ENCODE assay signal across 9 cellular contexts in the genomic region with DNA sequence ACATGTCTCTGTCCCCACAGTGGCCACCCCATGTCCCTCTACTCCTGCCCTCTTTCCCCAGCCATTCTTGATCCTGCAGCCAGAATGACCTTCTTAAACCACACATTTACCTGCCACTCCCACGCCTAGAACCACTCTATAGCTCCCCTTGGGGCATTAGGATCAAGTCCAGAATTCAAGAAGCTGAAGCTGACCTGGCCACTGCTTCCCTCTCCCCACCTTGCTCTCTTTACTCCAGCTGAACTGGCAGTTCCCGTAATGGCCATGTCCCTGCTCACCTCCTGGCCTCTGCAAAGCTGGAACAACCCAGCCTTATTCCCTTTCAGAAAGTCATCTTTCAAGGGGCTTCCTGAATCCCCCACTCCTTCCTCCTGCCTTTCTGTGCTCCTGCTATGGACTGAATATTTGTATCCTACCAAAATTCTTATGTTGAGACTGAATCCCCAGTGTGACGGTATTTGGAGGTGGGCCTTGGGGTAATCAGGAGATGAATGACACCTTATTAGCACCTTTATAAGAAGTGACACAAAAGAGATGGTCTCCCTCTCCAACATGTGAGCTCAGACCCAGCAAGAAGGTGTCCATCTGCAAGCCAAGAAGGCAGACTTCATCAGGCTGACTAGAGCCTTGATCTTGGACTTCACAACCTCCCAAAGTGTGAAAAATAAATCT. TPM values are rescaled to one million over a fixed set of nuclear protein-coding genes. Genes with fewer than 3 reads are reported as not detected.
DNase-seq lines count a peak whose midpoint lies in the region; ATAC-seq, FAIRE-seq and TF ChIP-seq lines count a peak whose summit lies in the region.
"Had no signal": no experiment of that assay in that cellular context is flagged by ENCODE, and none has a peak within 500 bp of the region (broad histone marks: within the 10 kb centered on the region; RNA-seq: fewer than 3 reads in every experiment).

No MANE protein-coding gene starts in this region.

- peak overlapping the region; percentile 97 for H3K4me3 Mint-ChIP-seq in MCF 10A (ENCODE audit: unreplicated experiment)
- H3K4me3 Mint-ChIP-seq in naive thymus-derived CD8-positive, alpha-beta T cell: peak overlapping the region in 9 of 10 donors; percentile 88 to 99 (median 97)

- BruUV-seq in MCF 10A (replicated peaks; lab: Mats Ljungman, UMichigan): no TSS peak

- H3K4me1 ChIP-seq in A549: peaks cover 62% of the 10 kb centered on the region

- no peak for TF ChIP-seq POLR2A in A549 (IDR thresholded peaks at IDR 0.05; ENCODE audit: low read length)

- H3K27ac Mint-ChIP-seq in MCF 10A (ENCODE audit: low read depth, unreplicated experiment): peak overlapping the region; percentile 97
- peak overlapping the region; percentile 95 to 100 (median 99) for H3K27ac Mint-ChIP-seq in naive thymus-derived CD8-positive, alpha-beta T cell

- ATAC-seq in A549 (no peak), HG02973 (IDR thresholded peaks at IDR 0.05; ENCODE audit: unreplicated experiment) (no peak), GM21737 (IDR thresholded peaks at IDR 0.05; ENCODE audit: unreplicated experiment) (no peak), HG03571 (IDR thresholded peaks at IDR 0.05; ENCODE audit: unreplicated experiment) (no peak)
- ATAC-seq in naive thymus-derived CD8-positive, alpha-beta T cell: no peak

- DNase-seq in A549 (ENCODE audit: low read depth in 1 of 2, low spot score in 1 of 2) (no peak), HL-60 (ENCODE audit: low read depth in 1 of 2, low spot score in 1 of 2) (no peak), MCF 10A (ENCODE audit: unreplicated experiment) (no peak), H7 (no peak)
- DNase-seq in naive thymus-derived CD8-positive, alpha-beta T cell: no peak
- DNase-seq: effector CD4-positive, alpha-beta T cell had no signal

- H3K9me3 ChIP-seq in A549: no peaks in the 10 kb centered on the region

- no peaks in the 10 kb centered on the region for H3K9me3 Mint-ChIP-seq in MCF 10A (ENCODE audit: unreplicated experiment)
- no peaks in the 10 kb centered on the region for H3K9me3 Mint-ChIP-seq in naive thymus-derived CD8-positive, alpha-beta T cell

- peak overlapping the region; percentile 99 for H3K4me2 ChIP-seq in A549

- H3K27me3 ChIP-seq in HL-60 (ENCODE audit: insufficient read depth, poor library complexity, severe bottlenecking): no peaks in the 10 kb centered on the region
- H3K27me3 ChIP-seq in H7 (ENCODE audit: control insufficient read depth, insufficient read depth, low read length): peaks cover 2% of the 10 kb centered on the region; the same call in 1 of the 2 replicates

- TF ChIP-seq CTCF in A549 (IDR thresholded peaks at IDR 0.05) (no peak), HL-60 (IDR thresholded peaks at IDR 0.05; ENCODE audit: insufficient read depth, low read length) (no peak), MCF 10A (IDR thresholded peaks at IDR 0.05; ENCODE audit: unreplicated experiment) (no peak)

- H3K27me3 Mint-ChIP-seq in MCF 10A (ENCODE audit: insufficient read depth, unreplicated experiment): no peaks in the 10 kb centered on the region
- H3K27me3 Mint-ChIP-seq in naive thymus-derived CD8-positive, alpha-beta T cell: no peaks in the 10 kb centered on the region

- peaks cover 73% of the 10 kb centered on the region for H3K4me1 Mint-ChIP-seq in MCF 10A (ENCODE audit: insufficient read depth, unreplicated experiment)
- H3K4me1 Mint-ChIP-seq in naive thymus-derived CD8-positive, alpha-beta T cell: peaks cover 59 to 80% (median 78%) of the 10 kb centered on the region in 4 donors

- no peak for TF ChIP-seq EP300 in A549 (IDR thresholded peaks at IDR 0.05)

- H3K36me3 Mint-ChIP-seq in MCF 10A (ENCODE audit: insufficient read depth, unreplicated experiment): peaks cover 24% of the 10 kb centered on the region
- peaks cover 0 to 26% (median under 1%) of the 10 kb centered on the region in 3 donors for H3K36me3 Mint-ChIP-seq in naive thymus-derived CD8-positive, alpha-beta T cell

- FAIRE-seq in A549 (lab: Jason Lieb, UNC): no peak

- H3K27ac ChIP-seq in A549 (peak overlapping the region; percentile 94 to 96), HL-60 (replicated peaks) (peak overlapping the region; percentile 88)

- 55% methylated on average over 3 of the region's 3 CpGs for WGBS in A549 (ENCODE audit: missing lambda C conversion rate)

- CTCF ChIA-PET in A549 (lab: Yijun Ruan, JAX) (interaction anchor here (1.2 to 2.4 kb wide), 2 partner anchors 13 to 34 kb away, joined by 3 to 7 read pairs; no protein-coding TSS in a partner anchor), MCF 10A (lab: Yijun Ruan, JAX) (interaction anchor here (0.6 to 3.3 kb wide), 13 partner anchors 18 to 722 kb away, joined by 3 to 12 read pairs (median 4); no protein-coding TSS in a partner anchor)

- peaks cover 8% of the 10 kb centered on the region; the same call in 1 of the 2 replicates for H3K36me3 ChIP-seq in H7 (replicated peaks; ENCODE audit: control insufficient read depth, insufficient read depth, low read length)

- no peak for TF ChIP-seq RAD21 in A549 (conservative IDR thresholded peaks at IDR 0.05 in 1 of 2, IDR thresholded peaks at IDR 0.05 in 1 of 2)

- POLR2A ChIA-PET in A549 (lab: Yijun Ruan, JAX) (interaction anchor here (1.6 to 2.0 kb wide), 2 partner anchors 17 to 28 kb away, joined by 9 read pairs; no protein-coding TSS in a partner anchor), MCF 10A (lab: Yijun Ruan, JAX) (interaction anchor here (0.6 to 1.4 kb wide), 3 partner anchors 16 to 52 kb away, joined by 3 to 5 read pairs (median 3); no protein-coding TSS in a partner anchor)
- POLR2A ChIA-PET in naive thymus-derived CD8-positive, alpha-beta T cell (lab: Charles Lee): interaction anchor here (0.5 to 1.8 kb wide), 5 partner anchors 22 to 169 kb away, joined by 3 to 5 read pairs (median 4); no protein-coding TSS in a partner anchor

- intact Hi-C loops in MCF 10A (cut with micrococcal nuclease): no loop called here

- H3K4me3 ChIP-seq in A549: peak overlapping the region; percentile 95; the same call in 2 of the 3 replicates
- H3K4me3 ChIP-seq in HL-60 (replicated peaks; ENCODE audit: insufficient read depth, low read length): no peak overlapping the region
- H3K4me3 ChIP-seq in H7 (ENCODE audit: insufficient read depth, low read depth, low read length): no peak overlapping the region

TF ChIP-seq in A549, 52 proteins besides CTCF, POLR2A, EP300 and RAD21:
- no peak for TF ChIP-seq CBX2 (IDR thresholded peaks at IDR 0.05; ENCODE audit: borderline replicate concordance, low read depth)
- no peak for TF ChIP-seq CHD2 (IDR thresholded peaks at IDR 0.05; ENCODE audit: low read length, partially characterized antibody)
- TF ChIP-seq ZFP36 (IDR thresholded peaks at IDR 0.05; ENCODE audit: borderline replicate concordance, partially characterized antibody): no peak
- no peak for TF ChIP-seq BHLHE40 (IDR thresholded peaks at IDR 0.05; ENCODE audit: low read depth, low read length)
- TF ChIP-seq MAFK (IDR thresholded peaks at IDR 0.05; ENCODE audit: partially characterized antibody): no peak

RNA-seq across cellular contexts. Expression of gene CSRNP1, which starts 3.8 kb away (rescaled TPM):
- polyA plus RNA-seq in A549 (2011; rRNA removed) (15.5 and 15.6 TPM in 2 replicates), A549 (2017; fragmentation: RNase III; extraction: RNeasy Plus Mini Kit Qiagen cat#74134 plus additional on column Dnase treatment) (10.7 to 12.9 TPM (median 12.0 TPM) in 3 replicates)
- polyA plus RNA-seq in A549 (2012; cell fraction: cytosol; rRNA removed): 15.8 and 22.0 TPM in 2 replicates
- polyA plus RNA-seq in A549 (2012; cell fraction: nucleus; rRNA removed): 40.2 and 41.8 TPM in 2 replicates
- polyA minus RNA-seq in A549 (2011; rRNA and poly(A)+ RNA removed): 36.0 and 40.0 TPM in 2 replicates
- 11.9 and 14.3 TPM in 2 replicates for total RNA-seq in MCF 10A (2022)
- 10 to 100 TPM; 15.0 to 17.4 TPM for total RNA-seq in naive thymus-derived CD8-positive, alpha-beta T cell
- polyA plus RNA-seq in naive thymus-derived CD8-positive, alpha-beta T cell: 10 to 100 TPM in 2 of 3 donors, 1 to 10 TPM in 1; 8.0 to 17.1 (median 10.9) TPM
- 13.4 and 16.5 TPM in 2 replicates for total RNA-seq in H7 (2014; rRNA removed; shearing (Covaris generic))

RNA-seq across cellular contexts. Expression of gene TTC21A, which starts 42.2 kb away (rescaled TPM):
- polyA plus RNA-seq in A549 (2011; rRNA removed): 1.4 and 2.0 TPM in 2 replicates
- polyA plus RNA-seq in A549 (2012; cell fraction: cytosol; rRNA removed): 0.84 and 1.1 TPM in 2 replicates
- polyA plus RNA-seq in A549 (2012; cell fraction: nucleus; rRNA removed): 5.0 and 6.6 TPM in 2 replicates
- polyA plus RNA-seq in A549 (2017; fragmentation: RNase III; extraction: RNeasy Plus Mini Kit Qiagen cat#74134 plus additional on column Dnase treatment): 1.1 to 1.5 TPM (median 1.1 TPM) in 3 replicates
- polyA minus RNA-seq in A549 (2011; rRNA and poly(A)+ RNA removed): 3.0 and 6.0 TPM in 2 replicates
- total RNA-seq in MCF 10A (2022): 2.1 and 5.4 TPM in 2 replicates
- total RNA-seq in naive thymus-derived CD8-positive, alpha-beta T cell: 1 to 10 TPM; 7.5 to 8.7 TPM
- under 1 TPM; 0.50 to 0.94 (median 0.57) TPM for polyA plus RNA-seq in naive thymus-derived CD8-positive, alpha-beta T cell
- 0.90 and 2.7 TPM in 2 replicates for total RNA-seq in H7 (2014; rRNA removed; shearing (Covaris generic))

RNA-seq across cellular contexts. Expression of gene GORASP1, which starts 42.2 kb away (rescaled TPM):
- polyA plus RNA-seq in A549 (2011; rRNA removed) (30.3 and 38.9 TPM in 2 replicates), A549 (2017; fragmentation: RNase III; extraction: RNeasy Plus Mini Kit Qiagen cat#74134 plus additional on column Dnase treatment) (27.4 to 36.3 TPM (median 32.3 TPM) in 3 replicates)
- 28.3 and 35.0 TPM in 2 replicates for polyA plus RNA-seq in A549 (2012; cell fraction: cytosol; rRNA removed)
- 90.4 and 93.9 TPM in 2 replicates for polyA plus RNA-seq in A549 (2012; cell fraction: nucleus; rRNA removed)
- 44.6 and 45.2 TPM in 2 replicates for polyA minus RNA-seq in A549 (2011; rRNA and poly(A)+ RNA removed)
- total RNA-seq in MCF 10A (2022): 34.4 and 40.7 TPM in 2 replicates
- 10 to 100 TPM; 31.9 to 41.2 TPM for total RNA-seq in naive thymus-derived CD8-positive, alpha-beta T cell
- polyA plus RNA-seq in naive thymus-derived CD8-positive, alpha-beta T cell: 10 to 100 TPM; 10.2 to 13.8 (median 10.7) TPM
- 45.6 and 46.9 TPM in 2 replicates for total RNA-seq in H7 (2014; rRNA removed; shearing (Covaris generic))

RNA-seq across cellular contexts. Expression of gene XIRP1, which starts 42.8 kb away (rescaled TPM):
- not detected in 2 replicates for polyA plus RNA-seq in A549 (2011; rRNA removed)
- polyA plus RNA-seq in A549 (2012; cell fraction: cytosol; rRNA removed): not detected in 2 replicates
- polyA plus RNA-seq in A549 (2012; cell fraction: nucleus; rRNA removed): not detected in 2 replicates
- not detected in 3 replicates for polyA plus RNA-seq in A549 (2017; fragmentation: RNase III; extraction: RNeasy Plus Mini Kit Qiagen cat#74134 plus additional on column Dnase treatment)
- polyA minus RNA-seq in A549 (2011; rRNA and poly(A)+ RNA removed): not detected in 2 replicates
- not detected in 2 replicates for total RNA-seq in MCF 10A (2022)
- total RNA-seq in naive thymus-derived CD8-positive, alpha-beta T cell: not detected
- not detected for polyA plus RNA-seq in naive thymus-derived CD8-positive, alpha-beta T cell
- not detected in 2 replicates for total RNA-seq in H7 (2014; rRNA removed; shearing (Covaris generic))
